ENCODE assay signal across 21 cellular contexts in the genomic region with DNA sequence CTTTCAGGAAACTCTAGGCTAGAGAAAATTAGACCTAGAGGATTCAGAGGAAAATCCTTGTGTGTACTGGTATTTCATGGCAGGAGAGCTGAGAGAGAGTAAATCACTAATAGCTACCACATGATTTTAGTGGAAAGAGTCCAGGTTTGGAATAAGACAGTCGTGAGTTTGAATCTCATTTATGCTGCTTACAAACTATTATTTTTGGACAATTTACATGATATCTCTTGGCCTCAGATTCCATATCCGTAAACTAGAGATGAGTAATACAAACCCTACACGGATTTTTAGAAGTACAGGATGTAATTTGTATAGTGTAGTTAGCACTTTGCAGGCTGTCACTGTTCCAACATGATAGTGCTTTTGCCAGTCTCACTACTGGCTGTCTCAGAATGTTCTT. TPM values are rescaled to one million over a fixed set of nuclear protein-coding genes. Genes with fewer than 3 reads are reported as not detected.
DNase-seq lines count a peak whose midpoint lies in the region; ATAC-seq and TF ChIP-seq lines count a peak whose summit lies in the region.
"Had no signal": no experiment of that assay in that cellular context is flagged by ENCODE, and none has a peak within 500 bp of the region (broad histone marks: within the 10 kb centered on the region; RNA-seq: fewer than 3 reads in every experiment).

No MANE protein-coding gene starts in this region.

- TF ChIP-seq CTCF in AG09319 (IDR thresholded peaks at IDR 0.05; ENCODE audit: low read depth, low read length) (no peak), HFF-Myc (IDR thresholded peaks at IDR 0.05; ENCODE audit: low read depth, low read length, missing control alignments) (no peak), astrocyte of the spinal cord (IDR thresholded peaks at IDR 0.05; ENCODE audit: low read depth, low read length) (no peak), foreskin keratinocyte (conservative IDR thresholded peaks at IDR 0.05) (no peak), GM20000 (IDR thresholded peaks at IDR 0.05; ENCODE audit: extremely low read depth, missing control alignments) (no peak)

- DNase-seq in AG09319 (ENCODE audit: extremely low read depth, low read depth) (peak; percentile 25), HFF-Myc (ENCODE audit: extremely low read depth, low read depth) (peak; percentile 49), astrocyte of the spinal cord (ENCODE audit: low read depth, low spot score) (peak; percentile 51), foreskin keratinocyte (peak in 1 of 2 donors; percentile 2), DMS153 treated with DMSO at 0.1 percent for 48 hours (lab: John Stamatoyannopoulos, UW; ENCODE audit: unreplicated experiment) (no peak), GM20000 (ENCODE audit: low spot score) (no peak)
- DNase-seq: activated effector memory CD4-positive, alpha-beta T cell treated with Interleukin-2 at 50 U/mL for 16 hours; DMS79; endodermal cell; Karpas-422; NCI-H1694 treated with DMSO at 0.1 percent for 48 hours; pancreas; stimulated activated naive CD4-positive, alpha-beta T cell treated with Interleukin-2 at 50 U/mL for 16 hours; uterus; WERI-Rb-1 had no signal

- ATAC-seq in foreskin keratinocyte (peak; percentile 17), GM18909 (IDR thresholded peaks at IDR 0.05; ENCODE audit: poor library complexity, unreplicated experiment) (no peak), HG03196 (IDR thresholded peaks at IDR 0.05; ENCODE audit: unreplicated experiment) (no peak)
- ATAC-seq: pancreas had no signal

- no peaks in the 10 kb centered on the region for H3K27me3 ChIP-seq in foreskin keratinocyte
- H3K27me3 ChIP-seq: cardiac muscle cell, pancreas, uterus had no signal

- peak overlapping the region; percentile 54 for H3K27ac ChIP-seq in foreskin keratinocyte
- H3K27ac ChIP-seq: C4-2B, cardiac muscle cell, pancreas, uterus, WERI-Rb-1 had no signal

- peaks cover 30% of the 10 kb centered on the region for H3K4me1 ChIP-seq in foreskin keratinocyte
- H3K4me1 ChIP-seq: pancreas, uterus had no signal

- in situ Hi-C loops in astrocyte of the spinal cord (cut with HindIII; ENCODE audit: low sequenced_read_pairs) = no loop called here

- H3K4me3 ChIP-seq in HFF-Myc (replicated peaks; ENCODE audit: low read depth, low read length) = no peak overlapping the region; the same call in 1 of the 2 replicates
- H3K4me3 ChIP-seq in astrocyte of the spinal cord (ENCODE audit: low read depth, low read length) = no peak overlapping the region
- H3K4me3 ChIP-seq: cardiac muscle cell, pancreas, uterus had no signal

RNA-seq across cellular contexts. Expression of a gene that starts 2.7 kb away (rescaled TPM):
- 3.4 and 5.7 TPM in 2 replicates for total RNA-seq in foreskin keratinocyte
- polyA plus RNA-seq in foreskin keratinocyte = 1.0 and 1.7 TPM in 2 replicates
- total RNA-seq: activated CD8-positive, alpha-beta memory T cell treated with anti-CD3 and anti-CD28 coated beads for 36 hours; cardiac muscle cell; endodermal cell; NCI-H460 had no signal
- polyA plus RNA-seq: cardiac muscle cell had no signal

Comparison
In these comparisons a context has a peak if more than half of its experiments do, and no peak if none do; other contexts are left out.
1. DNase-seq: peak in AG09319 (single experiment), HFF-Myc (single experiment) and astrocyte of the spinal cord (single experiment); none in DMS153 treated with DMSO at 0.1 percent for 48 hours (single experiment) and GM20000 (single experiment).